9 cellular contexts compared by ENCODE assay signal in the genomic region with DNA sequence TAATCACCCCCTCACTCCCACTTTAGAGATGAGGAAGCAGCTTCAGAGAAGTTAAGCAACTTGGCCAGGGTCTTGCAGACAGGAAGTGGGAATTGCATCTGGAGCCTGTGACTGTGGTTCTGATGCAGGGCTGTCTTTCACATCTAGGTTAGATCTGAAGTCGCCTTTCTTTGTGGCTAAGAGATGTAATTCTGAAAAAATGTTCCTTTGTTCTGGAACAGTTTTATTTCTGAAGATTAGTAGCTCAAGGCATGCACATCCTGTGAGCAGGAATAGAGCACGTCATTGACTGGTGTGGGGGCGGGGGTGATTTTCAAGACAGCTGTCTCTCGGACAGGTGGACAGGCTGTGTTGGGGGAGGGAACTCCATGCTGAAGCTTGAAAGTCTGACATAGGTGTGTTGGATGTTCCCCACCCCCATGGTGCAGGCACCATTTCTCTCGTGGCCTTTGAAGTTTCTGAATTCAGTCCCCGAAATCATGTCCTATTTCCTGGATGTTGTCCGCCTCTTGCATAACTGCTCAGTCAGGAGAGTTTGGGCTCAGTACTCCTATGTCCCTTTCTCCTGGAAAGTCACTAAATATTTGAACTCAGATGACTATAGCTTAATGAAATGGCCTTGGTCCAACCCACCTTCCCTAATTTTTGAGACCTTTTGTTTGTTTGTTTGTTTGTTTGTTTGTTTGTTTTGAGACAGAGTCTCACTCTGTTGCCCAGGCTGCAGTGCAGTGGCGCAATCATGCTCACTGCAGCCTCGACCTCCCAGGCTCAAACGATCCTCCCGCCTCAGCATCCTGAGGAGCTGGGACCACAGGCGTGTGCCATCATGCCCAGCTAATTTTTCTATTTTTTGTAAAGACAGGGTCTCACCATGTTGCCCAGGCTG. TPM values are rescaled to one million over a fixed set of nuclear protein-coding genes. Genes with fewer than 3 reads are reported as not detected.
DNase-seq lines count a peak whose midpoint lies in the region; ATAC-seq and TF ChIP-seq lines count a peak whose summit lies in the region.
"Had no signal": no experiment of that assay in that cellular context is flagged by ENCODE, and none has a peak within 500 bp of the region (broad histone marks: within the 10 kb centered on the region; RNA-seq: fewer than 3 reads in every experiment).

No MANE protein-coding gene starts in this region.

- CTCF ChIA-PET in naive thymus-derived CD4-positive, alpha-beta T cell (lab: Charles Lee): interaction anchor here (1.9 kb wide), 1 partner anchor 390 kb away, joined by 4 read pairs; no protein-coding TSS in a partner anchor

- in situ Hi-C loops in ACHN (cut with HindIII; ENCODE audit: low pct_ligation_motif_present, low pct_unique_long_range_greater_than_20kb, low sequenced_read_pairs): no loop called here

- peaks cover 0 to 9% of the 10 kb centered on the region in 2 donors for H3K4me1 ChIP-seq in naive thymus-derived CD4-positive, alpha-beta T cell (ENCODE audit: control insufficient read depth in 2 of 2, insufficient read depth in 2 of 2, low read length in 2 of 2)

- H3K9me3 ChIP-seq in naive thymus-derived CD4-positive, alpha-beta T cell (ENCODE audit: control insufficient read depth in 2 of 3, low read length in 3 of 3): no peaks in the 10 kb centered on the region

- H3K27me3 ChIP-seq in naive thymus-derived CD4-positive, alpha-beta T cell (ENCODE audit: control insufficient read depth in 2 of 2, insufficient read depth in 2 of 2, low read length in 2 of 2): no peaks in the 10 kb centered on the region

- no peak for TF ChIP-seq CTCF in chondrocyte (IDR thresholded peaks at IDR 0.05)

- peak overlapping the region; percentile 46 for H3K27ac Mint-ChIP-seq in chondrocyte (ENCODE audit: unreplicated experiment)
- peak overlapping the region in 7 of 9 donors; percentile 4 to 78 (median 41) for H3K27ac Mint-ChIP-seq in naive thymus-derived CD4-positive, alpha-beta T cell
- H3K27ac Mint-ChIP-seq in activated T-helper 2 cell treated with anti-CD3 and anti-CD28 coated beads, Interferon-gamma antibody, Interleukin-2, Interleukin-4, amounts not matched to agents 10 μg/mL and 5 μg/mL and 100 μg/mL, durations not matched to agents 14 hours and 24 hours and 36 hours: no peak overlapping the region

- H3K27ac ChIP-seq in naive thymus-derived CD4-positive, alpha-beta T cell (ENCODE audit: low read depth, low read length): no peak overlapping the region

- H3K36me3 Mint-ChIP-seq in chondrocyte (ENCODE audit: low read depth): peaks cover 3% of the 10 kb centered on the region
- H3K36me3 Mint-ChIP-seq in naive thymus-derived CD4-positive, alpha-beta T cell: peaks cover 0 to 4% (median 0%) of the 10 kb centered on the region in 5 donors
- no peaks in the 10 kb centered on the region for H3K36me3 Mint-ChIP-seq in activated T-helper 2 cell treated with anti-CD3 and anti-CD28 coated beads, Interferon-gamma antibody, Interleukin-2, Interleukin-4, amounts not matched to agents 10 μg/mL and 5 μg/mL and 100 μg/mL, durations not matched to agents 14 hours and 24 hours and 36 hours (ENCODE audit: low read depth)

- DNase-seq in GM04503 (ENCODE audit: low read depth) (peak; percentile 64), NOMO-1 treated with DMSO at 0.1 percent for 48 hours (lab: John Stamatoyannopoulos, UW; ENCODE audit: unreplicated experiment) (peak; percentile 78), chondrocyte (ENCODE audit: low spot score) (no peak), ACHN (no peak), HPDE6-E6E7 (ENCODE audit: extremely low spot score) (no peak), NCI-H2107 (lab: John Stamatoyannopoulos, UW) (no peak)
- peak in 1 of 9 donors; percentile 27 for DNase-seq in naive thymus-derived CD4-positive, alpha-beta T cell
- no peak for DNase-seq in activated T-helper 2 cell treated with anti-CD3 and anti-CD28 coated beads, Interferon-gamma antibody, Interleukin-2, Interleukin-4, amounts not matched to agents 10 μg/mL and 5 μg/mL and 100 μg/mL, durations not matched to agents 14 hours and 24 hours and 36 hours (ENCODE audit: low spot score)

- no peaks in the 10 kb centered on the region for H3K9me3 Mint-ChIP-seq in chondrocyte (ENCODE audit: low read depth)
- peaks cover 0 to 6% (median 0%) of the 10 kb centered on the region in 11 donors for H3K9me3 Mint-ChIP-seq in naive thymus-derived CD4-positive, alpha-beta T cell
- no peaks in the 10 kb centered on the region for H3K9me3 Mint-ChIP-seq in activated T-helper 2 cell treated with anti-CD3 and anti-CD28 coated beads, Interferon-gamma antibody, Interleukin-2, Interleukin-4, amounts not matched to agents 10 μg/mL and 5 μg/mL and 100 μg/mL, durations not matched to agents 14 hours and 24 hours and 36 hours

- no peaks in the 10 kb centered on the region for H3K36me3 ChIP-seq in naive thymus-derived CD4-positive, alpha-beta T cell (ENCODE audit: control insufficient read depth in 2 of 3, insufficient read depth in 3 of 3, low read length in 3 of 3)

- no peak overlapping the region for H3K4me3 ChIP-seq in naive thymus-derived CD4-positive, alpha-beta T cell (ENCODE audit: low read length)

- ATAC-seq in naive thymus-derived CD4-positive, alpha-beta T cell: peak; percentile 51
- ATAC-seq: Panc1 had no signal

- H3K27me3 Mint-ChIP-seq in chondrocyte (ENCODE audit: low read depth): no peaks in the 10 kb centered on the region
- peaks cover 0 to 17% (median 0%) of the 10 kb centered on the region in 5 donors for H3K27me3 Mint-ChIP-seq in naive thymus-derived CD4-positive, alpha-beta T cell
- peaks cover 5% of the 10 kb centered on the region for H3K27me3 Mint-ChIP-seq in activated T-helper 2 cell treated with anti-CD3 and anti-CD28 coated beads, Interferon-gamma antibody, Interleukin-2, Interleukin-4, amounts not matched to agents 10 μg/mL and 5 μg/mL and 100 μg/mL, durations not matched to agents 14 hours and 24 hours and 36 hours (ENCODE audit: low read depth)

- intact Hi-C loops in naive thymus-derived CD4-positive, alpha-beta T cell (cut with micrococcal nuclease): loop anchor here in 1 of 2 donors (2.0 kb wide), 1 partner anchor 44 kb away; no protein-coding TSS in a partner anchor
- intact Hi-C loops in activated T-helper 2 cell treated with anti-CD3 and anti-CD28 coated beads, Interferon-gamma antibody, Interleukin-2, Interleukin-4, amounts not matched to agents 10 μg/mL and 5 μg/mL and 100 μg/mL, durations not matched to agents 14 hours and 24 hours and 36 hours (cut with micrococcal nuclease): no loop called here

- peaks cover 41% of the 10 kb centered on the region for H3K4me1 Mint-ChIP-seq in chondrocyte (ENCODE audit: low read depth)
- H3K4me1 Mint-ChIP-seq in naive thymus-derived CD4-positive, alpha-beta T cell: peaks cover 0 to 30% (median 17%) of the 10 kb centered on the region in 7 donors
- H3K4me1 Mint-ChIP-seq in activated T-helper 2 cell treated with anti-CD3 and anti-CD28 coated beads, Interferon-gamma antibody, Interleukin-2, Interleukin-4, amounts not matched to agents 10 μg/mL and 5 μg/mL and 100 μg/mL, durations not matched to agents 14 hours and 24 hours and 36 hours (ENCODE audit: low read depth): peaks cover 27% of the 10 kb centered on the region

- no peak overlapping the region for H3K4me3 Mint-ChIP-seq in chondrocyte (ENCODE audit: unreplicated experiment)
- H3K4me3 Mint-ChIP-seq in naive thymus-derived CD4-positive, alpha-beta T cell: peak overlapping the region in 7 of 10 donors; percentile 11 to 43 (median 28)
- H3K4me3 Mint-ChIP-seq in activated T-helper 2 cell treated with anti-CD3 and anti-CD28 coated beads, Interferon-gamma antibody, Interleukin-2, Interleukin-4, amounts not matched to agents 10 μg/mL and 5 μg/mL and 100 μg/mL, durations not matched to agents 14 hours and 24 hours and 36 hours (ENCODE audit: low read depth): no peak overlapping the region

- POLR2A ChIA-PET in naive thymus-derived CD4-positive, alpha-beta T cell (lab: Charles Lee): interaction anchor here (0.6 to 1.8 kb wide), 4 partner anchors 22 to 72 kb away, joined by 3 to 7 read pairs (median 4); no protein-coding TSS in a partner anchor

RNA-seq across cellular contexts. Expression of a gene that starts 21.0 kb away (rescaled TPM):
- total RNA-seq in chondrocyte: 146 to 236 TPM (median 223 TPM) in 3 replicates
- total RNA-seq in naive thymus-derived CD4-positive, alpha-beta T cell: 100 to 1,000 TPM; 102 to 226 (median 131) TPM
- 10 to 100 TPM; 42.0 to 61.8 TPM for polyA plus RNA-seq in naive thymus-derived CD4-positive, alpha-beta T cell
- 172 and 175 TPM in 2 replicates for total RNA-seq in activated T-helper 2 cell treated with anti-CD3 and anti-CD28 coated beads, Interferon-gamma antibody, Interleukin-2, Interleukin-4, amounts not matched to agents 10 μg/mL and 5 μg/mL and 100 μg/mL, durations not matched to agents 14 hours and 24 hours and 36 hours

RNA-seq across cellular contexts. Expression of a gene that starts 45.9 kb away (rescaled TPM):
- not detected in 3 replicates for total RNA-seq in chondrocyte
- total RNA-seq in naive thymus-derived CD4-positive, alpha-beta T cell: under 1 TPM in 2 of 5 experiments, not detected in 3; 0.08 to 0.49 TPM
- polyA plus RNA-seq in naive thymus-derived CD4-positive, alpha-beta T cell: not detected
- total RNA-seq in activated T-helper 2 cell treated with anti-CD3 and anti-CD28 coated beads, Interferon-gamma antibody, Interleukin-2, Interleukin-4, amounts not matched to agents 10 μg/mL and 5 μg/mL and 100 μg/mL, durations not matched to agents 14 hours and 24 hours and 36 hours: not detected in 2 replicates

RNA-seq across cellular contexts. Expression of a gene that starts 50.9 kb away (rescaled TPM):
- not detected in 3 replicates for total RNA-seq in chondrocyte
- not detected for total RNA-seq in naive thymus-derived CD4-positive, alpha-beta T cell
- under 1 TPM; 0.17 to 0.25 TPM for polyA plus RNA-seq in naive thymus-derived CD4-positive, alpha-beta T cell
- not detected in 2 replicates for total RNA-seq in activated T-helper 2 cell treated with anti-CD3 and anti-CD28 coated beads, Interferon-gamma antibody, Interleukin-2, Interleukin-4, amounts not matched to agents 10 μg/mL and 5 μg/mL and 100 μg/mL, durations not matched to agents 14 hours and 24 hours and 36 hours

Comparison
In these comparisons a context has a peak if more than half of its experiments do, and no peak if none do; other contexts are left out.
1. DNase-seq: peak in GM04503 (single experiment) and NOMO-1 treated with DMSO at 0.1 percent for 48 hours (single experiment); none in chondrocyte (single experiment), ACHN (single experiment), HPDE6-E6E7 (single experiment), activated T-helper 2 cell treated with anti-CD3 and anti-CD28 coated beads, Interferon-gamma antibody, Interleukin-2, Interleukin-4, amounts not matched to agents 10 μg/mL and 5 μg/mL and 100 μg/mL, durations not matched to agents 14 hours and 24 hours and 36 hours (single experiment) and NCI-H2107 (single experiment).
2. H3K4me3 Mint-ChIP-seq: peak in naive thymus-derived CD4-positive, alpha-beta T cell (7 of 10); none in chondrocyte (single experiment) and activated T-helper 2 cell treated with anti-CD3 and anti-CD28 coated beads, Interferon-gamma antibody, Interleukin-2, Interleukin-4, amounts not matched to agents 10 μg/mL and 5 μg/mL and 100 μg/mL, durations not matched to agents 14 hours and 24 hours and 36 hours (single experiment).